Comparison of ENCODE assay signal across 26 cellular contexts in genomic region chr3:64253689-64254088, GRCh38. TPM values are rescaled to one million over a fixed set of nuclear protein-coding genes. Genes with fewer than 3 reads are reported as not detected.
"Had no signal": no experiment of that assay in that cellular context is flagged by ENCODE, and none has a peak within 500 bp of the region (broad histone marks: within the 10 kb centered on the region; RNA-seq: fewer than 3 reads in every experiment).

No MANE protein-coding gene starts in this region.

- H3K27ac Mint-ChIP-seq: activated CD4-positive, alpha-beta T cell treated with anti-CD3 and anti-CD28 coated beads for 36 hours; activated CD8-positive, alpha-beta T cell treated with anti-CD3 and anti-CD28 coated beads for 36 hours; activated naive CD4-positive, alpha-beta T cell treated with anti-CD3 and anti-CD28 coated beads, Interleukin-2, amount 10 ng/mL, durations not matched to agents 7 days and 5 days; activated naive CD8-positive, alpha-beta T cell treated with anti-CD3 and anti-CD28 coated beads for 36 hours; activated T-cell treated with anti-CD3 and anti-CD28 coated beads, Interleukin-2, amount 50 U/mL, for 72 hours; activated T-helper 2 cell treated with anti-CD3 and anti-CD28 coated beads, Interferon-gamma antibody, Interleukin-2, Interleukin-4, amounts not matched to agents 10 μg/mL and 5 μg/mL and 100 μg/mL, durations not matched to agents 14 hours and 24 hours and 36 hours; IgD-negative memory B cell had no signal

- H3K9me3 Mint-ChIP-seq: activated CD8-positive, alpha-beta T cell treated with anti-CD3 and anti-CD28 coated beads for 36 hours; activated naive CD4-positive, alpha-beta T cell treated with anti-CD3 and anti-CD28 coated beads, Interleukin-2, amount 10 ng/mL, durations not matched to agents 7 days and 5 days; activated naive CD8-positive, alpha-beta T cell treated with anti-CD3 and anti-CD28 coated beads for 36 hours; activated T-cell treated with anti-CD3 and anti-CD28 coated beads, Interleukin-2, amount 50 U/mL, for 72 hours; activated T-helper 2 cell treated with anti-CD3 and anti-CD28 coated beads, Interferon-gamma antibody, Interleukin-2, Interleukin-4, amounts not matched to agents 10 μg/mL and 5 μg/mL and 100 μg/mL, durations not matched to agents 14 hours and 24 hours and 36 hours had no signal

- H3K4me3 ChIP-seq: Peyer's patch, SJCRH30 had no signal

- H3K4me1 ChIP-seq: SJCRH30 had no signal

- H3K27me3 Mint-ChIP-seq: activated naive CD4-positive, alpha-beta T cell treated with anti-CD3 and anti-CD28 coated beads, Interleukin-2, amount 10 ng/mL, durations not matched to agents 7 days and 5 days had no signal

- H3K4me1 Mint-ChIP-seq: activated CD4-positive, alpha-beta T cell treated with anti-CD3 and anti-CD28 coated beads for 36 hours; activated naive CD4-positive, alpha-beta T cell treated with anti-CD3 and anti-CD28 coated beads, Interleukin-2, amount 10 ng/mL, durations not matched to agents 7 days and 5 days; activated naive CD8-positive, alpha-beta T cell treated with anti-CD3 and anti-CD28 coated beads for 36 hours; IgD-negative memory B cell had no signal

- H3K27ac ChIP-seq: KMS-11, RWPE1, SJCRH30, WERI-Rb-1 had no signal

- H3K9me2 ChIP-seq: SK-N-SH had no signal

- H3K4me3 Mint-ChIP-seq: activated CD4-positive, alpha-beta T cell treated with anti-CD3 and anti-CD28 coated beads for 36 hours; activated CD8-positive, alpha-beta T cell treated with anti-CD3 and anti-CD28 coated beads for 36 hours; activated naive CD4-positive, alpha-beta T cell treated with anti-CD3 and anti-CD28 coated beads, Interleukin-2, amount 10 ng/mL, durations not matched to agents 7 days and 5 days; activated naive CD8-positive, alpha-beta T cell treated with anti-CD3 and anti-CD28 coated beads for 36 hours; activated T-cell treated with anti-CD3 and anti-CD28 coated beads, Interleukin-2, amount 50 U/mL, for 72 hours; IgD-negative memory B cell had no signal

- H3K9ac ChIP-seq: KMS-11, SK-N-SH had no signal

- DNase-seq: activated CD4-positive, alpha-beta T cell treated with anti-CD3 and anti-CD28 coated beads for 36 hours; activated CD4-positive, alpha-beta T cell treated with anti-CD3 and anti-CD28 coated beads, Interleukin-2, amount 50 U/mL, for 1 hour; activated CD8-positive, alpha-beta memory T cell treated with anti-CD3 and anti-CD28 coated beads, Interleukin-2, amount 50 U/mL, for 4 hours; activated CD8-positive, alpha-beta T cell treated with anti-CD3 and anti-CD28 coated beads for 36 hours; activated gamma-delta T cell treated with Interleukin-2 at 50 U/mL for 16 hours; activated naive CD4-positive, alpha-beta T cell treated with anti-CD3 and anti-CD28 coated beads, Interleukin-2, amount 10 ng/mL, durations not matched to agents 7 days and 5 days; activated naive CD8-positive, alpha-beta T cell treated with anti-CD3 and anti-CD28 coated beads for 36 hours; activated T-cell treated with anti-CD3 and anti-CD28 coated beads, Interleukin-2, amount 50 U/mL, for 72 hours; anterior cingulate cortex; MM.1S; NCI-H1105; NCI-H1436; NCI-H1694 treated with DMSO at 0.1 percent for 48 hours; NCI-H2029 treated with DMSO at 0.1 percent for 48 hours; NCI-H510A treated with DMSO at 0.1 percent for 48 hours; Peyer's patch; Right ventricle myocardium superior; SJCRH30; SK-N-SH; T-helper 1 cell; WERI-Rb-1 had no signal

- H3K4me2 ChIP-seq: KMS-11, SK-N-SH had no signal

- H3K27me3 ChIP-seq: Peyer's patch, SJCRH30 had no signal

- H3K9me3 ChIP-seq: Peyer's patch, SJCRH30, SK-N-SH had no signal

- H3K36me3 ChIP-seq: Peyer's patch, SJCRH30 had no signal

- H3K36me3 Mint-ChIP-seq: activated naive CD4-positive, alpha-beta T cell treated with anti-CD3 and anti-CD28 coated beads, Interleukin-2, amount 10 ng/mL, durations not matched to agents 7 days and 5 days; activated naive CD8-positive, alpha-beta T cell treated with anti-CD3 and anti-CD28 coated beads for 36 hours; IgD-negative memory B cell had no signal

RNA-seq across cellular contexts. Expression of gene PRICKLE2, which starts 28.4 kb away (rescaled TPM):
- total RNA-seq: activated CD4-positive, alpha-beta T cell treated with anti-CD3 and anti-CD28 coated beads for 36 hours; activated CD8-positive, alpha-beta T cell treated with anti-CD3 and anti-CD28 coated beads for 36 hours; activated naive CD8-positive, alpha-beta T cell treated with anti-CD3 and anti-CD28 coated beads for 36 hours; activated T-helper 2 cell treated with anti-CD3 and anti-CD28 coated beads, Interferon-gamma antibody, Interleukin-2, Interleukin-4, amounts not matched to agents 10 μg/mL and 5 μg/mL and 100 μg/mL, durations not matched to agents 14 hours and 24 hours and 36 hours; T-helper 2 cell treated with Interferon-gamma antibody and Interleukin-4, amounts not matched to agents 100 ng/mL and 5 ng/mL, for 36 hours had no signal
